2 cellular contexts compared by ENCODE assay signal in genomic region chr1:94069649-94070285, GRCh38.
TF ChIP-seq lines count a peak whose summit lies in the region.

No MANE protein-coding gene starts in this region.

TF ChIP-seq in A549, 52 proteins besides CTCF, POLR2A, EP300 and RAD21:
- TF ChIP-seq MAX (IDR thresholded peaks at IDR 0.05) (0 out of 2 replicates have a peak, but pooled peaks have one; percentile 4), CBX8 (IDR thresholded peaks at IDR 0.05) (no peak)

TF ChIP-seq in IMR-90, 13 proteins besides CTCF, POLR2A, EP300 and RAD21:
- no peak for TF ChIP-seq MAFK (IDR thresholded peaks at IDR 0.05; ENCODE audit: low read depth, low read length)
- TF ChIP-seq MAZ (IDR thresholded peaks at IDR 0.05; ENCODE audit: borderline replicate concordance, low read depth, low read length): no peak
- no peak for TF ChIP-seq ELK1 (IDR thresholded peaks at IDR 0.05; ENCODE audit: borderline replicate concordance, low read depth, low read length)
- no peak for TF ChIP-seq BHLHE40 (IDR thresholded peaks at IDR 0.05; ENCODE audit: low read depth, low read length)
- no peak for TF ChIP-seq SMC3 (IDR thresholded peaks at IDR 0.05; ENCODE audit: low read depth, low read length)
- TF ChIP-seq MXI1 (IDR thresholded peaks at IDR 0.05; ENCODE audit: borderline replicate concordance, low read depth, low read length): no peak
- TF ChIP-seq CEBPB (IDR thresholded peaks at IDR 0.05; ENCODE audit: low read depth, low read length): no peak
- no peak for TF ChIP-seq RFX5 (IDR thresholded peaks at IDR 0.05; ENCODE audit: low read depth, low read length)
- TF ChIP-seq CHD1 (IDR thresholded peaks at IDR 0.05; ENCODE audit: low read depth, low read length): no peak
- no peak for TF ChIP-seq USF2 (IDR thresholded peaks at IDR 0.05; ENCODE audit: low read depth, low read length)
- TF ChIP-seq FOS (IDR thresholded peaks at IDR 0.05; ENCODE audit: low read depth, low read length): no peak
- no peak for TF ChIP-seq NFE2L2 (IDR thresholded peaks at IDR 0.05; ENCODE audit: low read depth, low read length)
